In the genomic region with DNA sequence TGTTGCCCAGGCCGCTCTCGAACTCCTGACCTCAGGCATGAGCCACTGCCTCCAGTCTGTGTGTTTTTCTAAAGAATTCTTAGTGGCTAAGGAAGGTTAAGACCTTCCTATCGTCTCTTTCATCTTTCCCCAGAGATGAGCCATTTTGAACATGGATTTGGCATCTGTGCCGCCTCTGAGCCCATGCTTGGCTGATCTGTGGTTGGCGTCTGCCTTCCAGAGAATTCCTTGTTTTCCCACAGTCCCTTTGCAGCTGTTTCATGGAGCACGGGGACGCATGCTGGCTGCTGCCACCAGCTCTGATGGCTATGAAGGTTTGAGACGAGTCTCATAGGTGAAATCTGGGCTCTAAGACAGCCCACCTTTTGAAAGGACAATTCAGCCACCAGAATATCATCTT, we compare ENCODE assay signal across 24 cellular contexts.
DNase-seq lines count a peak whose midpoint lies in the region; ATAC-seq, FAIRE-seq and TF ChIP-seq lines count a peak whose summit lies in the region.
"Had no signal": no experiment of that assay in that cellular context is flagged by ENCODE, and none has a peak within 500 bp of the region (broad histone marks: within the 10 kb centered on the region; RNA-seq: fewer than 3 reads in every experiment).

No MANE protein-coding gene starts in this region.

- in situ Hi-C loops in GM13976 (cut with MboI; ENCODE audit: low sequenced_read_pairs, unreplicated experiment) = no loop called here

- ATAC-seq in CD4-positive, alpha-beta T cell (ENCODE audit: poor library complexity) = no peak
- ATAC-seq: activated T-cell treated with anti-CD3 and anti-CD28 coated beads, Interleukin-2, amount 50 U/mL, for 4 hours; pancreas; Right ventricle myocardium inferior had no signal

- H3K36me3 ChIP-seq in cardiac muscle cell (no peaks in the 10 kb centered on the region), left ventricle myocardium inferior (no peaks in the 10 kb centered on the region), astrocyte (ENCODE audit: insufficient read depth, low read length) (no peaks in the 10 kb centered on the region), mesenchymal stem cell (ENCODE audit: control insufficient read depth in 1 of 2, insufficient read depth in 2 of 2, low read depth in 1 of 2, low read length in 2 of 2) (peaks cover 0 to 4% of the 10 kb centered on the region in 2 experiments)
- H3K36me3 ChIP-seq: pancreas had no signal

- TF ChIP-seq CTCF in cardiac muscle cell (IDR thresholded peaks at IDR 0.05; ENCODE audit: low read depth, low read length) = no peak
- TF ChIP-seq CTCF in left ventricle myocardium inferior (IDR thresholded peaks at IDR 0.05; ENCODE audit: borderline replicate concordance) = no peak
- no peak for TF ChIP-seq CTCF in astrocyte (IDR thresholded peaks at IDR 0.05; ENCODE audit: insufficient read depth, low read depth, low read length)
- no peak for TF ChIP-seq CTCF in type B pancreatic cell (conservative IDR thresholded peaks at IDR 0.05)
- TF ChIP-seq CTCF in GM13976 (IDR thresholded peaks at IDR 0.05; ENCODE audit: borderline replicate concordance, control extremely low read depth, extremely low read depth, insufficient read depth, missing control alignments) = no peak
- TF ChIP-seq CTCF in CD4-positive, alpha-beta T cell (IDR thresholded peaks at IDR 0.05) = no peak

- H4K20me1 ChIP-seq in astrocyte (ENCODE audit: insufficient read depth, low read length) = no peaks in the 10 kb centered on the region

- H3K79me1 ChIP-seq in mesenchymal stem cell (replicated peaks; ENCODE audit: low read length, poor library complexity, severe bottlenecking) = peaks cover 7% of the 10 kb centered on the region

- H3K27ac Mint-ChIP-seq in astrocyte (ENCODE audit: unreplicated experiment) (peak overlapping the region; percentile 96), type B pancreatic cell (peak overlapping the region; percentile 86)
- no peak overlapping the region for H3K27ac Mint-ChIP-seq in CD4-positive, alpha-beta T cell
- H3K27ac Mint-ChIP-seq: naive B cell had no signal

- WGBS in mesenchymal stem cell = 85% methylated on average over 5 of the region's 8 CpGs

- H2BK5ac ChIP-seq in mesenchymal stem cell (ENCODE audit: low read depth, low read length, poor library complexity, severe bottlenecking) = peak overlapping the region; percentile 1

- H3K4me1 ChIP-seq in cardiac muscle cell (ENCODE audit: low read depth) = peaks cover 35% of the 10 kb centered on the region
- H3K4me1 ChIP-seq in left ventricle myocardium inferior = no peaks in the 10 kb centered on the region
- peaks cover 10% of the 10 kb centered on the region for H3K4me1 ChIP-seq in astrocyte (ENCODE audit: insufficient read depth, low read length)
- peaks cover 24% of the 10 kb centered on the region for H3K4me1 ChIP-seq in mesenchymal stem cell (ENCODE audit: control insufficient read depth, insufficient read depth, low read depth, low read length)
- H3K4me1 ChIP-seq: pancreas had no signal

- CTCF ChIA-PET in CD4-positive, alpha-beta T cell (lab: Charles Lee) = no interaction called here

- H3K9me3 Mint-ChIP-seq in astrocyte (ENCODE audit: unreplicated experiment) (no peaks in the 10 kb centered on the region), type B pancreatic cell (peaks cover 4% of the 10 kb centered on the region)
- H3K9me3 Mint-ChIP-seq in CD4-positive, alpha-beta T cell = no peaks in the 10 kb centered on the region
- H3K9me3 Mint-ChIP-seq: activated T-cell treated with anti-CD3 and anti-CD28 coated beads, Interleukin-2, amount 50 U/mL, for 4 hours had no signal

- H2AFZ ChIP-seq in astrocyte (ENCODE audit: low read depth, low read length) (no peak overlapping the region), mesenchymal stem cell (ENCODE audit: low read depth, low read length) (no peak overlapping the region)

- H3K18ac ChIP-seq in mesenchymal stem cell (ENCODE audit: low read depth in 1 of 2, low read length in 2 of 2) = peak overlapping the region; percentile 45 to 52

- H3K27me3 ChIP-seq in cardiac muscle cell (no peaks in the 10 kb centered on the region), left ventricle myocardium inferior (ENCODE audit: low read depth) (no peaks in the 10 kb centered on the region), astrocyte (ENCODE audit: insufficient read depth, low read length) (no peaks in the 10 kb centered on the region), mesenchymal stem cell (ENCODE audit: control insufficient read depth in 1 of 2, insufficient read depth in 1 of 2, low read length in 2 of 2) (peaks cover 0 to 4% of the 10 kb centered on the region in 2 experiments)
- H3K27me3 ChIP-seq in CD4-positive, alpha-beta T cell (ENCODE audit: control insufficient read depth, insufficient read depth, low read length) = no peaks in the 10 kb centered on the region
- H3K27me3 ChIP-seq: pancreas had no signal

- no peak overlapping the region for H3K14ac ChIP-seq in mesenchymal stem cell (ENCODE audit: low read length in 2 of 2)

- H2BK15ac ChIP-seq in mesenchymal stem cell (ENCODE audit: low read depth, poor library complexity, severe bottlenecking) = peak overlapping the region; percentile 44

- no peak overlapping the region for H3K23ac ChIP-seq in mesenchymal stem cell (ENCODE audit: low read length in 2 of 2)

- POLR2A ChIA-PET in CD4-positive, alpha-beta T cell (lab: Charles Lee) = no interaction called here

- no peak for DNase-seq in cardiac muscle cell (ENCODE audit: low read depth in 1 of 2, low spot score in 1 of 2)
- DNase-seq in left ventricle myocardium inferior = no peak
- peak; percentile 12 for DNase-seq in astrocyte (ENCODE audit: low read depth)
- no peak for DNase-seq in mesenchymal stem cell
- DNase-seq in type B pancreatic cell (ENCODE audit: extremely low spot score, unreplicated experiment) = no peak
- no peak for DNase-seq in GM13976 (ENCODE audit: low spot score)
- DNase-seq in NCI-H2029 treated with DMSO at 0.1 percent for 48 hours (lab: John Stamatoyannopoulos, UW) = no peak
- no peak for DNase-seq in CD4-positive, alpha-beta T cell
- DNase-seq: activated naive CD4-positive, alpha-beta T cell; activated T-cell treated with anti-CD3 and anti-CD28 coated beads, Interleukin-2, amount 50 U/mL, for 4 hours; amniotic stem cell; caudate nucleus; COR-L47; hypothalamus; KG1; naive B cell; NCI-H1694 treated with DMSO at 0.1 percent for 48 hours; NCI-H69; right cardiac atrium; stimulated activated CD8-positive, alpha-beta memory T cell treated with anti-CD3 and anti-CD28 coated beads, Interleukin-4, amount 100 ng/mL, for 48 hours had no signal

- FAIRE-seq in astrocyte (lab: Jason Lieb, UNC) = no peak
- FAIRE-seq: frontal cortex, pancreas had no signal

- no peaks in the 10 kb centered on the region for H3K9me3 ChIP-seq in cardiac muscle cell (ENCODE audit: low read depth)
- no peaks in the 10 kb centered on the region for H3K9me3 ChIP-seq in left ventricle myocardium inferior (replicated peaks)
- no peaks in the 10 kb centered on the region for H3K9me3 ChIP-seq in astrocyte (ENCODE audit: insufficient read depth, low read depth, low read length)
- H3K9me3 ChIP-seq in mesenchymal stem cell (ENCODE audit: control insufficient read depth, low read length) = peaks cover 2% of the 10 kb centered on the region
- H3K9me3 ChIP-seq in CD4-positive, alpha-beta T cell (ENCODE audit: control insufficient read depth, low read length) = no peaks in the 10 kb centered on the region
- H3K9me3 ChIP-seq: pancreas had no signal

- peak overlapping the region; percentile 64 for H2BK120ac ChIP-seq in mesenchymal stem cell (ENCODE audit: low read depth, low read length)

- H3K4me3 ChIP-seq in cardiac muscle cell = no peak overlapping the region
- no peak overlapping the region for H3K4me3 ChIP-seq in left ventricle myocardium inferior
- no peak overlapping the region for H3K4me3 ChIP-seq in astrocyte (ENCODE audit: insufficient read depth, low read depth, low read length)
- H3K4me3 ChIP-seq in mesenchymal stem cell (ENCODE audit: insufficient read depth in 1 of 2, low read depth in 1 of 2, low read length in 2 of 2) = no peak overlapping the region
- H3K4me3 ChIP-seq: lung, pancreas had no signal

- peaks cover 27% of the 10 kb centered on the region for H3K4me1 Mint-ChIP-seq in astrocyte (ENCODE audit: low read depth, unreplicated experiment)
- peaks cover 17% of the 10 kb centered on the region for H3K4me1 Mint-ChIP-seq in type B pancreatic cell (ENCODE audit: unreplicated experiment)
- H3K4me1 Mint-ChIP-seq in CD4-positive, alpha-beta T cell (ENCODE audit: low read depth) = no peaks in the 10 kb centered on the region
- H3K4me1 Mint-ChIP-seq: naive B cell had no signal

- H3K4ac ChIP-seq in mesenchymal stem cell (ENCODE audit: low read depth in 1 of 2, low read length in 2 of 2) = peak overlapping the region; percentile 54 to 57

- no peaks in the 10 kb centered on the region for H3K36me3 Mint-ChIP-seq in astrocyte (ENCODE audit: low read depth, unreplicated experiment)
- no peaks in the 10 kb centered on the region for H3K36me3 Mint-ChIP-seq in type B pancreatic cell
- H3K36me3 Mint-ChIP-seq in CD4-positive, alpha-beta T cell (ENCODE audit: low read depth) = no peaks in the 10 kb centered on the region
- H3K36me3 Mint-ChIP-seq: naive B cell had no signal

- H3K27ac ChIP-seq in cardiac muscle cell (peak overlapping the region; percentile 93), left ventricle myocardium inferior (replicated peaks) (no peak overlapping the region), astrocyte (ENCODE audit: low read depth, low read length) (peak overlapping the region; percentile 79), mesenchymal stem cell (ENCODE audit: low read length, poor library complexity, severe bottlenecking) (peak overlapping the region; percentile 89)
- no peak overlapping the region for H3K27ac ChIP-seq in CD4-positive, alpha-beta T cell (ENCODE audit: low read depth, low read length)
- H3K27ac ChIP-seq: pancreas had no signal

- H3K27me3 Mint-ChIP-seq in astrocyte (ENCODE audit: low read depth, unreplicated experiment) (no peaks in the 10 kb centered on the region), type B pancreatic cell (no peaks in the 10 kb centered on the region)
- peaks cover 9% of the 10 kb centered on the region for H3K27me3 Mint-ChIP-seq in CD4-positive, alpha-beta T cell

- peak overlapping the region; percentile 60 for H3K9ac ChIP-seq in astrocyte (ENCODE audit: low read length)
- no peak overlapping the region for H3K9ac ChIP-seq in mesenchymal stem cell (ENCODE audit: low read length)

- H3K4me2 ChIP-seq in astrocyte (ENCODE audit: low read length) (peak overlapping the region; percentile 60), mesenchymal stem cell (ENCODE audit: low read length, poor library complexity, severe bottlenecking) (peak overlapping the region; percentile 4)

- H2BK12ac ChIP-seq in mesenchymal stem cell (ENCODE audit: low read length in 2 of 2) = peak overlapping the region; percentile 65 to 77

- no peak overlapping the region for H2AK5ac ChIP-seq in mesenchymal stem cell (ENCODE audit: low read length, severe bottlenecking)

- peak overlapping the region; percentile 7 for H4K8ac ChIP-seq in mesenchymal stem cell (ENCODE audit: low read length)

- no peak overlapping the region for H4K91ac ChIP-seq in mesenchymal stem cell (ENCODE audit: low read length)

- H3K4me3 Mint-ChIP-seq in astrocyte (ENCODE audit: unreplicated experiment) (no peak overlapping the region), type B pancreatic cell (no peak overlapping the region)
- H3K4me3 Mint-ChIP-seq in CD4-positive, alpha-beta T cell = no peak overlapping the region
- H3K4me3 Mint-ChIP-seq: activated T-cell treated with anti-CD3 and anti-CD28 coated beads, Interleukin-2, amount 50 U/mL, for 4 hours had no signal

- intact Hi-C loops in left ventricle myocardium inferior (cut with micrococcal nuclease) = no loop called here
- intact Hi-C loops in CD4-positive, alpha-beta T cell (cut with DNase I, micrococcal nuclease) = no loop called here

- no peaks in the 10 kb centered on the region for H3K79me2 ChIP-seq in astrocyte (ENCODE audit: insufficient read depth, low read length)

Comparison
In these comparisons a context has a peak if more than half of its experiments do, and no peak if none do; other contexts are left out.
1. H3K27ac ChIP-seq: peak in cardiac muscle cell (single experiment), astrocyte (single experiment) and mesenchymal stem cell (single experiment); none in left ventricle myocardium inferior (single experiment) and CD4-positive, alpha-beta T cell (single experiment).